ENCODE assay signal across 12 cellular contexts in the genomic region with DNA sequence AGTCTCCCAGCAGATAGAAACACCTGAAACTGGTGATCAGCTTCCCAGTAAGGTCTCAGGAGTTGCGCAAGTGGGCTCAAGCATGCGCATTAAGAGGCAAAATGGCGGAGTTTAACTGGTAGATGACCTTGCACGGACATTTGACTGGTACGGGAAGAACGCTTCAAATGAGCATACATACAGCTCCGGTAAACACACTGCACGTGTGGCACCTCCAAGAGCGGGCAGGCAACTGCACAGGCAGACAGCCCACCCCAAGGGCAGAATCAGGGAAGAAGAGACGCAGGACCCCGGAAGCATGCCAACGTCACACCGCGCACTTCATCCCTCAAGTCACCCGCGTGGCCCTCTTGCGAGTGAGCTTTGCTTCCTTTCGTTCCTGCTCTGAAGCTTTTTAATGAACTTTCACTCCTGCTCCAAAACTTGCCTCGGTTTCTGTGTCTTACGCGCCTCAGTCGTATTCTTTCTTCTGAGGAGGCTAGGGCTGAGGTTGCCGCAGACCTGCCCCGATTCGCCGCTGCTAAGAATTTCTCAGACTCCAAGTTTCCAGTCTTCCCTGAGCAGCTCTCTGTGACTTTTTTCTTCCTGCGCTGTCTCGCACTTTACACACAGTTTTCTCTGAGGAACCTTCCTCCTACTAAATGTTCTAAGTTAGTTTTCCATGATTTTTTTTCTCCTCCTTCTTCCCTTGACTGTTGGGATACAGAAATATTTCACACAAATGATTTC.
DNase-seq lines count a peak whose midpoint lies in the region; ATAC-seq, FAIRE-seq and TF ChIP-seq lines count a peak whose summit lies in the region.
"Had no signal": no experiment of that assay in that cellular context is flagged by ENCODE, and none has a peak within 500 bp of the region (broad histone marks: within the 10 kb centered on the region; RNA-seq: fewer than 3 reads in every experiment).

No MANE protein-coding gene starts in this region.

- H3K36me3 Mint-ChIP-seq in CD14-positive monocyte (no peaks in the 10 kb centered on the region), IgD-negative memory B cell (no peaks in the 10 kb centered on the region)

- intact Hi-C loops in CD14-positive monocyte (cut with micrococcal nuclease) = no loop called here

- H3K27me3 Mint-ChIP-seq in CD14-positive monocyte (ENCODE audit: low read depth in 3 of 3) (peaks cover 0 to 1% (median 0%) of the 10 kb centered on the region in 3 donors), IgD-negative memory B cell (no peaks in the 10 kb centered on the region)

- no peak for DNase-seq in CD14-positive monocyte (ENCODE audit: low spot score)
- no peak for DNase-seq in epithelial cell of proximal tubule (ENCODE audit: low read depth)
- DNase-seq in myocyte (ENCODE audit: low read depth) = peak; percentile 68
- DNase-seq in GM20000 (ENCODE audit: low spot score) = no peak
- no peak for DNase-seq in RCC 7860 (ENCODE audit: low spot score)
- DNase-seq: activated effector memory CD4-positive, alpha-beta T cell treated with anti-CD3 and anti-CD28 coated beads, Interleukin-2, amount 50 U/mL, for 16 hours; DMS79 treated with DMSO at 0.1 percent for 48 hours; NCI-H1048; SHP77 had no signal

- H3K4me1 Mint-ChIP-seq in CD14-positive monocyte = no peaks in the 10 kb centered on the region
- no peaks in the 10 kb centered on the region for H3K4me1 Mint-ChIP-seq in IgD-negative memory B cell

- FAIRE-seq in RCC 7860 (lab: Jason Lieb, UNC) = no peak

- peaks cover 0 to 13% (median 5%) of the 10 kb centered on the region in 7 donors for H3K9me3 Mint-ChIP-seq in CD14-positive monocyte
- peaks cover 2 to 7% (median 4%) of the 10 kb centered on the region in 3 donors for H3K9me3 Mint-ChIP-seq in IgD-negative memory B cell

- no peak for TF ChIP-seq CTCF in CD14-positive monocyte (IDR thresholded peaks at IDR 0.05)
- no peak for TF ChIP-seq CTCF in epithelial cell of proximal tubule (conservative IDR thresholded peaks at IDR 0.05; ENCODE audit: low read depth, low read length)
- TF ChIP-seq CTCF in GM20000 (IDR thresholded peaks at IDR 0.05; ENCODE audit: extremely low read depth, missing control alignments) = no peak

- H3K27ac Mint-ChIP-seq in CD14-positive monocyte = no peak overlapping the region
- no peak overlapping the region for H3K27ac Mint-ChIP-seq in IgD-negative memory B cell

- ATAC-seq in GM19351 (IDR thresholded peaks at IDR 0.05; ENCODE audit: unreplicated experiment) (no peak), HG02938 (IDR thresholded peaks at IDR 0.05; ENCODE audit: unreplicated experiment) (no peak)

- H3K4me3 Mint-ChIP-seq in CD14-positive monocyte (peak overlapping the region; percentile 68 to 83), IgD-negative memory B cell (peak overlapping the region in 3 of 4 donors; percentile 40 to 86 (median 60))

- H3K4me3 ChIP-seq in epithelial cell of proximal tubule (ENCODE audit: low read depth, low read length) = peak overlapping the region; percentile 57
